Comparison of ENCODE assay signal across 6 cellular contexts in the genomic region with DNA sequence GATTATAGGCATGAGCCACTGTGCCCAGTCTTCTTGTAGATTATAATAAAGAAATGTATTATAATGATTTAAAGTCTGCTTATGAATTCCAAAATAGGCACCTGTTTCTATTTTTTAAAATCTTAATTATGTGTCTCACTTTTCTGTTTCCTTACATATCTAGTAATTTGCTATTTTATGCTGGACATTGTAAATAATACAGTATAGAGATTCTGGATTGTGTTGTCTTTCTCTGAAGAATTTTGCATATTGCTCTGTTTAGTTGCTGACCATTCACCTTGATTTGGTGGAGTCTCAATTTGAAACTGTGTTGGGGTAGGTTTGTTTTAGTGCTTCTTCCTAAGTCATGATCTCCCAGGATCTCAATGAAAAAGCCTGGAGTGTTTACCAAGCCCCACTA.
"Had no signal": no experiment of that assay in that cellular context is flagged by ENCODE, and none has a peak within 500 bp of the region (broad histone marks: within the 10 kb centered on the region; RNA-seq: fewer than 3 reads in every experiment).

No MANE protein-coding gene starts in this region.

- H3K27ac ChIP-seq: HL-60, KMS-11 had no signal

- DNase-seq: IMR-90, KBM-7, KG1 had no signal

- H3K4me3 ChIP-seq: K562 had no signal
